ENCODE assay signal across 14 cellular contexts in genomic region chr2:177474904-177475474, GRCh38.
DNase-seq lines count a peak whose midpoint lies in the region; ATAC-seq and TF ChIP-seq lines count a peak whose summit lies in the region.
"Had no signal": no experiment of that assay in that cellular context is flagged by ENCODE, and none has a peak within 500 bp of the region (broad histone marks: within the 10 kb centered on the region; RNA-seq: fewer than 3 reads in every experiment).

No MANE protein-coding gene starts in this region.

- CTCF ChIA-PET in SK-N-SH (lab: Yijun Ruan, JAX): interaction anchor here (0.7 to 2.0 kb wide), 5 partner anchors 15 to 310 kb away, joined by 3 to 7 read pairs (median 4); no protein-coding TSS in a partner anchor

- H3K9me2 ChIP-seq in SK-N-SH: no peaks in the 10 kb centered on the region

- H4K20me1 ChIP-seq in SK-N-SH (ENCODE audit: insufficient read depth): no peaks in the 10 kb centered on the region

- H3K9me3 ChIP-seq in SK-N-SH: peaks cover 41% of the 10 kb centered on the region
- H3K9me3 ChIP-seq in left ventricle myocardium inferior (replicated peaks): peaks cover 23% of the 10 kb centered on the region

- TF ChIP-seq RAD21 in SK-N-SH (IDR thresholded peaks at IDR 0.05; ENCODE audit: low read length): no peak

- ATAC-seq in SK-N-SH treated with all-trans-retinoic acid at 6 μM for 48 hours (no peak), GM21528 (IDR thresholded peaks at IDR 0.05; ENCODE audit: low FRiP score, unreplicated experiment) (no peak)
- ATAC-seq: natural killer cell treated with Interleukin-12 subunit alpha and Interleukin-12 subunit beta and Interleukin-15 and Interleukin-18, amount 100 ng/mL, for 72 hours had no signal

- H3F3A ChIP-seq in SK-N-SH (replicated peaks; ENCODE audit: insufficient read depth): peaks cover 16% of the 10 kb centered on the region

- no peak overlapping the region for H2AFZ ChIP-seq in SK-N-SH (ENCODE audit: low read depth)

- H3K27ac ChIP-seq in SK-N-SH (ENCODE audit: low read depth in 2 of 2, low read length in 1 of 2): no peak overlapping the region; a peak in 1 of 4 replicates
- H3K27ac ChIP-seq in left ventricle myocardium inferior (replicated peaks): no peak overlapping the region
- H3K27ac ChIP-seq: 22Rv1 had no signal

- 96% methylated on average over 1 of the region's 1 CpG for WGBS in SK-N-SH (ENCODE audit: low lambda C conversion rate)

- peaks cover 43 to 72% of the 10 kb centered on the region in 2 experiments for H3K36me3 ChIP-seq in SK-N-SH (replicated peaks in 1 of 2; ENCODE audit: control insufficient read depth in 1 of 2, insufficient read depth in 2 of 2, low read length in 1 of 2)
- H3K36me3 ChIP-seq in left ventricle myocardium inferior: peaks cover 34% of the 10 kb centered on the region

- H3K4me3 ChIP-seq in SK-N-SH (ENCODE audit: low read depth in 2 of 2, low read length in 1 of 2) (no peak overlapping the region), epithelial cell of esophagus (ENCODE audit: low read length) (no peak overlapping the region), left ventricle myocardium inferior (no peak overlapping the region)

- DNase-seq in SK-N-SH (no peak), NCI-H226 (peak; percentile 90), epithelial cell of esophagus (ENCODE audit: low read depth) (peak; percentile 55), non-pigmented ciliary epithelial cell (ENCODE audit: low read depth) (peak; percentile 41), left ventricle myocardium inferior (no peak), GM19240 (ENCODE audit: insufficient read length, low spot score) (no peak)
- DNase-seq: erythroblast, H7, NCI-H1417 treated with DMSO at 0.1 percent for 48 hours, NCI-H526 treated with DMSO at 0.1 percent for 48 hours had no signal

- TF ChIP-seq EP300 in SK-N-SH (IDR thresholded peaks at IDR 0.05; ENCODE audit: borderline replicate concordance in 1 of 2, low read depth in 1 of 2, low read length in 1 of 2): no peak

- intact Hi-C loops in left ventricle myocardium inferior (cut with micrococcal nuclease): no loop called here

- H3K4me1 ChIP-seq in SK-N-SH (ENCODE audit: control insufficient read depth in 1 of 2, insufficient read depth in 2 of 2, low read depth in 1 of 2, low read length in 1 of 2): peaks cover 0 to 7% of the 10 kb centered on the region in 2 experiments; a peak in 2 of 4 replicates
- peaks cover 7% of the 10 kb centered on the region for H3K4me1 ChIP-seq in left ventricle myocardium inferior

- H3K9ac ChIP-seq in SK-N-SH: no peak overlapping the region

- H3K27me3 ChIP-seq in SK-N-SH (ENCODE audit: insufficient read depth) (no peaks in the 10 kb centered on the region), left ventricle myocardium inferior (ENCODE audit: low read depth) (no peaks in the 10 kb centered on the region)

- peaks cover 3% of the 10 kb centered on the region for H3K79me2 ChIP-seq in SK-N-SH (ENCODE audit: insufficient read depth)

- H3K4me2 ChIP-seq in SK-N-SH: no peak overlapping the region

- TF ChIP-seq CTCF in SK-N-SH (IDR thresholded peaks at IDR 0.05) (no peak), epithelial cell of esophagus (IDR thresholded peaks at IDR 0.05; ENCODE audit: insufficient read depth, low read depth, low read length, missing control alignments) (no peak), left ventricle myocardium inferior (IDR thresholded peaks at IDR 0.05; ENCODE audit: borderline replicate concordance) (no peak)

- POLR2A ChIA-PET in SK-N-SH (lab: Yijun Ruan, JAX): no interaction called here

TF ChIP-seq in SK-N-SH, 30 proteins besides CTCF, POLR2A, EP300 and RAD21:
- TF ChIP-seq RCOR1 (IDR thresholded peaks at IDR 0.05; ENCODE audit: low read length) (no peak), JUND (IDR thresholded peaks at IDR 0.05) (0 out of 2 replicates have a peak, but pooled peaks have one; percentile 31), PBX3 (IDR thresholded peaks at IDR 0.05) (peak; percentile 27; the same call in 1 of the 2 replicates), NFIC (IDR thresholded peaks at IDR 0.05; ENCODE audit: borderline replicate concordance) (peak; percentile 13; the same call in 1 of the 2 replicates), POLR2AphosphoS5 (IDR thresholded peaks at IDR 0.05; ENCODE audit: low read depth, low read length) (no peak)
TF ChIP-seq in SK-N-SH: peak in this region for 3.

TF ChIP-seq in SK-N-SH treated with all-trans-retinoic acid at 6 μM for 48 hours, 23 proteins besides CTCF, POLR2A, EP300 and RAD21:
- TF ChIP-seq SNAI2 (CRISPR knock-in tag; IDR thresholded peaks at IDR 0.05) (no peak), ZNF565 (CRISPR knock-in tag; conservative IDR thresholded peaks at IDR 0.05; ENCODE audit: low read depth) (no peak), OSR1 (CRISPR knock-in tag; IDR thresholded peaks at IDR 0.05) (no peak), ARNTL (CRISPR knock-in tag; IDR thresholded peaks at IDR 0.05; ENCODE audit: borderline replicate concordance, low read depth) (no peak), ZFP30 (CRISPR knock-in tag; IDR thresholded peaks at IDR 0.05) (no peak), TCF4 (CRISPR knock-in tag; IDR thresholded peaks at IDR 0.05; ENCODE audit: borderline replicate concordance) (no peak), ZC3H10 (CRISPR knock-in tag; IDR thresholded peaks at IDR 0.05) (no peak), GLIS3 (CRISPR knock-in tag; IDR thresholded peaks at IDR 0.05) (no peak), ESRRG (CRISPR knock-in tag; IDR thresholded peaks at IDR 0.05) (no peak), CSDC2 (CRISPR knock-in tag; IDR thresholded peaks at IDR 0.05) (no peak), CSRNP3 (CRISPR knock-in tag; IDR thresholded peaks at IDR 0.05) (no peak), RARB (CRISPR knock-in tag; IDR thresholded peaks at IDR 0.05) (no peak), ISL1 (CRISPR knock-in tag; IDR thresholded peaks at IDR 0.05) (no peak), ZNF8 (CRISPR knock-in tag; IDR thresholded peaks at IDR 0.05) (no peak), POU6F1 (CRISPR knock-in tag; IDR thresholded peaks at IDR 0.05; ENCODE audit: borderline replicate concordance, low read depth) (no peak), TOX (CRISPR knock-in tag; IDR thresholded peaks at IDR 0.05; ENCODE audit: borderline replicate concordance) (no peak), ZFP3 (CRISPR knock-in tag; IDR thresholded peaks at IDR 0.05) (no peak), ZNF70 (CRISPR knock-in tag; IDR thresholded peaks at IDR 0.05) (no peak), TSHZ2 (CRISPR knock-in tag; IDR thresholded peaks at IDR 0.05) (no peak)

Comparison
In these comparisons a context has a peak if more than half of its experiments do, and no peak if none do; other contexts are left out.
1. DNase-seq: peak in NCI-H226 (single experiment), epithelial cell of esophagus (single experiment) and non-pigmented ciliary epithelial cell (single experiment); none in SK-N-SH (single experiment), left ventricle myocardium inferior (single experiment) and GM19240 (single experiment).